In genomic region chr11:61599968-61600710, GRCh38 we compare ENCODE assay signal across 17 cellular contexts. TPM values are rescaled to one million over a fixed set of nuclear protein-coding genes. Genes with fewer than 3 reads are reported as not detected.
DNase-seq lines count a peak whose midpoint lies in the region; ATAC-seq and TF ChIP-seq lines count a peak whose summit lies in the region.
"Had no signal": no experiment of that assay in that cellular context is flagged by ENCODE, and none has a peak within 500 bp of the region (broad histone marks: within the 10 kb centered on the region; RNA-seq: fewer than 3 reads in every experiment).

No MANE protein-coding gene starts in this region.

- H3K36me3 ChIP-seq in HUES6 (ENCODE audit: control insufficient read depth, insufficient read depth, low read length), result no peaks in the 10 kb centered on the region
- no peaks in the 10 kb centered on the region for H3K36me3 ChIP-seq in smooth muscle cell (ENCODE audit: low read depth)
- H3K36me3 ChIP-seq: tibial artery had no signal

- H3K4me1 ChIP-seq in HUES6 (ENCODE audit: control insufficient read depth, insufficient read depth, low read length) (peaks cover 44% of the 10 kb centered on the region), smooth muscle cell (ENCODE audit: low read depth) (peaks cover 17% of the 10 kb centered on the region)
- H3K4me1 ChIP-seq: body of pancreas had no signal

- 71% methylated on average over 13 of the region's 13 CpGs for WGBS in smooth muscle cell (ENCODE audit: low lambda C conversion rate)

- H3K27me3 ChIP-seq in HUES6 (ENCODE audit: control insufficient read depth, insufficient read depth, low read length), result no peaks in the 10 kb centered on the region; the same call in 1 of the 2 replicates
- no peaks in the 10 kb centered on the region for H3K27me3 ChIP-seq in smooth muscle cell (ENCODE audit: low read depth)
- H3K27me3 ChIP-seq: body of pancreas had no signal

- ATAC-seq in HG03432 (IDR thresholded peaks at IDR 0.05; ENCODE audit: unreplicated experiment), result no peak
- ATAC-seq: body of pancreas had no signal

- H3K4me2 ChIP-seq in smooth muscle cell, result peak overlapping the region; percentile 81
- H3K4me2 ChIP-seq: KMS-11, PC-9 had no signal

- H3K9me3 ChIP-seq in HUES6 (ENCODE audit: control insufficient read depth, insufficient read depth, low read depth, low read length), result no peaks in the 10 kb centered on the region
- H3K9me3 ChIP-seq in smooth muscle cell (replicated peaks; ENCODE audit: low read depth), result no peaks in the 10 kb centered on the region
- H3K9me3 ChIP-seq: body of pancreas, tibial artery had no signal

- no peaks in the 10 kb centered on the region for H3K79me2 ChIP-seq in smooth muscle cell (ENCODE audit: low read depth)

- DNase-seq in anterior cingulate cortex (lab: John Stamatoyannopoulos, UW) (peak in 30 of 58 donors; percentile 18 to 80 (median 42)), iPS-NIHi7 (ENCODE audit: extremely low spot score) (peak; percentile 36), smooth muscle cell (lab: John Stamatoyannopoulos, UW; ENCODE audit: unreplicated experiment) (no peak), MV-4-11 (lab: John Stamatoyannopoulos, UW) (no peak)
- DNase-seq in activated CD4-positive, alpha-beta T cell treated with anti-CD3 and anti-CD28 coated beads for 48 hours, result no peak
- DNase-seq: activated CD4-positive, alpha-beta memory T cell treated with anti-CD3 and anti-CD28 coated beads, Interleukin-2, amount 10 ng/mL, durations not matched to agents 7 days and 5 days; activated naive CD4-positive, alpha-beta T cell treated with anti-CD3 and anti-CD28 coated beads, Interleukin-2, amount 10 ng/mL, durations not matched to agents 7 days and 5 days; activated T-cell treated with anti-CD3 and anti-CD28 coated beads, Interleukin-2, amount 50 U/mL, for 24 hours; NCI-H1105 treated with DMSO at 0.1 percent for 48 hours; PC-9; stimulated activated CD4-positive, alpha-beta T cell treated with anti-CD3 and anti-CD28 coated beads, Interleukin-4, amount 100 ng/mL, for 24 hours; tibial artery had no signal

- H3F3A ChIP-seq in smooth muscle cell (ENCODE audit: low read depth), result peaks cover 13% of the 10 kb centered on the region

- no peak overlapping the region for H3K9ac ChIP-seq in HUES6 (ENCODE audit: low read length)
- peak overlapping the region; percentile 50 for H3K9ac ChIP-seq in smooth muscle cell (ENCODE audit: low read depth)
- H3K9ac ChIP-seq: KMS-11 had no signal

- TF ChIP-seq CTCF in smooth muscle cell (IDR thresholded peaks at IDR 0.05; ENCODE audit: borderline replicate concordance, insufficient read depth, poor library complexity, severe bottlenecking), result no peak

- H3K4me3 ChIP-seq in HUES6 (ENCODE audit: low read depth, low read length), result peak overlapping the region; percentile 27; the same call in 1 of the 2 replicates
- H3K4me3 ChIP-seq in smooth muscle cell, result no peak overlapping the region
- H3K4me3 ChIP-seq: body of pancreas, PC-9, tibial artery had no signal

- H4K20me1 ChIP-seq in smooth muscle cell (ENCODE audit: low read depth), result no peaks in the 10 kb centered on the region

- no peak overlapping the region for H2AFZ ChIP-seq in smooth muscle cell (ENCODE audit: low read depth)
- H2AFZ ChIP-seq: PC-9 had no signal

- H3K27ac ChIP-seq in HUES6 (ENCODE audit: low read depth, low read length), result 0 out of 2 replicates have a peak overlapping the region, but pooled peaks have one; percentile 37
- peak overlapping the region; percentile 71 for H3K27ac ChIP-seq in smooth muscle cell (ENCODE audit: low read depth)
- H3K27ac ChIP-seq: HL-60, KMS-11, PC-9, tibial artery had no signal

RNA-seq across cellular contexts. Expression of gene SYT7, which starts 19.3 kb away (rescaled TPM):
- total RNA-seq in smooth muscle cell, result 3.7 and 4.0 TPM in 2 replicates
- polyA plus RNA-seq in smooth muscle cell, result 0.79 and 4.8 TPM in 2 replicates
- total RNA-seq: activated CD4-positive, alpha-beta memory T cell treated with anti-CD3 and anti-CD28 coated beads, Interleukin-2, amount 10 ng/mL, durations not matched to agents 7 days and 5 days had no signal

Comparison
In these comparisons a context has a peak if more than half of its experiments do, and no peak if none do; other contexts are left out.
1. DNase-seq: peak in anterior cingulate cortex (30 of 58) and iPS-NIHi7 (single experiment); none in smooth muscle cell (single experiment), activated CD4-positive, alpha-beta T cell treated with anti-CD3 and anti-CD28 coated beads for 48 hours (single experiment) and MV-4-11 (single experiment).